8 cellular contexts compared by ENCODE assay signal in genomic region chr3:177345049-177345972, GRCh38.
DNase-seq lines count a peak whose midpoint lies in the region; ATAC-seq and TF ChIP-seq lines count a peak whose summit lies in the region.

No MANE protein-coding gene starts in this region.

- H3K4me2 ChIP-seq in osteoblast (ENCODE audit: insufficient read depth, low read length): peak overlapping the region; percentile 69

- peaks cover 24 to 49% (median 26%) of the 10 kb centered on the region in 3 donors for H3K4me1 ChIP-seq in gastroesophageal sphincter
- peaks cover 21% of the 10 kb centered on the region for H3K4me1 ChIP-seq in osteoblast (ENCODE audit: insufficient read depth, low read length)

- H3K27ac ChIP-seq in gastroesophageal sphincter (peak overlapping the region; percentile 85 to 94 (median 90)), osteoblast (ENCODE audit: low read depth, low read length) (peak overlapping the region; percentile 96)

- no peaks in the 10 kb centered on the region for H3K27me3 ChIP-seq in gastroesophageal sphincter
- no peaks in the 10 kb centered on the region for H3K27me3 ChIP-seq in osteoblast (ENCODE audit: insufficient read depth, low read length)

- no peaks in the 10 kb centered on the region for H4K20me1 ChIP-seq in osteoblast (ENCODE audit: insufficient read depth, low read length)

- H3K4me3 ChIP-seq in gastroesophageal sphincter (no peak overlapping the region), osteoblast (ENCODE audit: insufficient read depth, low read length) (peak overlapping the region; percentile 33)

- H3K27ac Mint-ChIP-seq in CD14-positive monocyte (peak overlapping the region; percentile 86 to 95 (median 92)), type B pancreatic cell (peak overlapping the region; percentile 85)

- intact Hi-C loops in CD14-positive monocyte (cut with micrococcal nuclease): loop anchor here in 1 of 2 donors (2.0 kb wide), 1 partner anchor 13 kb away; no protein-coding TSS in a partner anchor

- no peak for TF ChIP-seq EP300 in gastroesophageal sphincter (IDR thresholded peaks at IDR 0.05)

- H3K36me3 Mint-ChIP-seq in CD14-positive monocyte (no peaks in the 10 kb centered on the region), type B pancreatic cell (no peaks in the 10 kb centered on the region)

- H3K9me3 ChIP-seq in gastroesophageal sphincter (no peaks in the 10 kb centered on the region), osteoblast (ENCODE audit: low read depth, low read length) (no peaks in the 10 kb centered on the region)

- H3K9me3 Mint-ChIP-seq in CD14-positive monocyte: peaks cover 0 to 2% (median 0%) of the 10 kb centered on the region in 7 donors
- peaks cover 12% of the 10 kb centered on the region for H3K9me3 Mint-ChIP-seq in type B pancreatic cell

- ATAC-seq in GM21360 (IDR thresholded peaks at IDR 0.05; ENCODE audit: unreplicated experiment) (peak; percentile 84), gastroesophageal sphincter (peak; percentile 98)

- DNase-seq in CD14-positive monocyte (ENCODE audit: low spot score): peak; percentile 93
- peak; percentile 99 for DNase-seq in HT1080 (ENCODE audit: low read depth)
- DNase-seq in SHP77 (lab: John Stamatoyannopoulos, UW): peak; percentile 85 to 91
- DNase-seq in activated naive CD4-positive, alpha-beta T cell treated with Interleukin-2 at 50 U/mL for 16 hours: peak; percentile 65
- peak; percentile 94 for DNase-seq in osteoblast (ENCODE audit: insufficient read length, low spot score, missing footprints)
- no peak for DNase-seq in type B pancreatic cell (ENCODE audit: extremely low spot score, unreplicated experiment)

- no peaks in the 10 kb centered on the region for H3K79me2 ChIP-seq in osteoblast (ENCODE audit: insufficient read depth, low read length)

- H3K4me1 Mint-ChIP-seq in CD14-positive monocyte (peaks cover 40% of the 10 kb centered on the region), type B pancreatic cell (ENCODE audit: unreplicated experiment) (peaks cover 36% of the 10 kb centered on the region)

- TF ChIP-seq POLR2A in gastroesophageal sphincter (IDR thresholded peaks at IDR 0.05): no peak

- H3K36me3 ChIP-seq in gastroesophageal sphincter (no peaks in the 10 kb centered on the region), osteoblast (ENCODE audit: insufficient read depth, low read length) (no peaks in the 10 kb centered on the region)

- WGBS in gastroesophageal sphincter (ENCODE audit: low coverage in 1 of 2), 2 donors: 13 to 19% methylated on average over 6 to 10 of the region's 12 CpGs

- no peak for TF ChIP-seq CTCF in CD14-positive monocyte (IDR thresholded peaks at IDR 0.05)
- no peak for TF ChIP-seq CTCF in gastroesophageal sphincter (IDR thresholded peaks at IDR 0.05)
- no peak for TF ChIP-seq CTCF in osteoblast (IDR thresholded peaks at IDR 0.05; ENCODE audit: extremely low read depth, low read depth, low read length)
- no peak for TF ChIP-seq CTCF in type B pancreatic cell (conservative IDR thresholded peaks at IDR 0.05)

- peak overlapping the region; percentile 76 for H2AFZ ChIP-seq in osteoblast (ENCODE audit: low read length)

- H3K27me3 Mint-ChIP-seq in CD14-positive monocyte (ENCODE audit: low read depth in 3 of 3) (peaks cover 0 to 2% (median 0%) of the 10 kb centered on the region in 3 donors), type B pancreatic cell (no peaks in the 10 kb centered on the region)

- H3K4me3 Mint-ChIP-seq in CD14-positive monocyte: peak overlapping the region in 1 of 2 donors; percentile 58
- H3K4me3 Mint-ChIP-seq in type B pancreatic cell: peak overlapping the region; percentile 45
